ENCODE assay signal across 27 cellular contexts in genomic region chr3:8563146-8563545, GRCh38.
A peak's percentile ranks its signal among the peaks of the same experiment; 100 is the strongest.
DNase-seq lines count a peak whose midpoint lies in the region; ATAC-seq and TF ChIP-seq lines count a peak whose summit lies in the region.
"Had no signal": no experiment of that assay in that cellular context is flagged by ENCODE, and none has a peak within 500 bp of the region (broad histone marks: within the 10 kb centered on the region; RNA-seq: fewer than 3 reads in every experiment).

No MANE protein-coding gene starts in this region.

- H2BK15ac ChIP-seq in mesenchymal stem cell (ENCODE audit: low read depth, poor library complexity, severe bottlenecking) = no peak overlapping the region

- no peak for TF ChIP-seq POLR2A in heart left ventricle (IDR thresholded peaks at IDR 0.05)

- H3F3A ChIP-seq in smooth muscle cell (ENCODE audit: low read depth) = peaks cover 26% of the 10 kb centered on the region

- H3K9ac ChIP-seq in mesenchymal stem cell (ENCODE audit: low read length) (no peak overlapping the region), smooth muscle cell (ENCODE audit: low read depth) (no peak overlapping the region)

- H3K27ac ChIP-seq in left ventricle myocardium inferior (replicated peaks) (peak overlapping the region; percentile 82), heart left ventricle (peak overlapping the region in 5 of 12 donors; percentile 64 to 87 (median 71)), mesenchymal stem cell (ENCODE audit: low read length, poor library complexity, severe bottlenecking) (no peak overlapping the region), smooth muscle cell (ENCODE audit: low read depth) (peak overlapping the region; percentile 97), aorta (ENCODE audit: low read depth in 1 of 2, low read length in 2 of 2) (peak overlapping the region; percentile 5 to 37)
- H3K27ac ChIP-seq: 22Rv1, C4-2B, RWPE1 had no signal

- H2AFZ ChIP-seq in mesenchymal stem cell (ENCODE audit: low read depth, low read length) (no peak overlapping the region), smooth muscle cell (ENCODE audit: low read depth) (no peak overlapping the region)

- H4K91ac ChIP-seq in mesenchymal stem cell (ENCODE audit: low read length) = no peak overlapping the region

- H2AK5ac ChIP-seq in mesenchymal stem cell (ENCODE audit: low read length, severe bottlenecking) = no peak overlapping the region

- no peak overlapping the region for H2BK120ac ChIP-seq in mesenchymal stem cell (ENCODE audit: low read depth, low read length)

- no peak overlapping the region for H3K4ac ChIP-seq in mesenchymal stem cell (ENCODE audit: low read depth in 1 of 2, low read length in 2 of 2)

- intact Hi-C loops in left ventricle myocardium inferior (cut with micrococcal nuclease) (no loop called here), heart left ventricle (cut with DNase I) (loop anchor here in 2 of 10 donors (5.0 kb wide), 2 partner anchors 36 to 121 kb away; no protein-coding TSS in a partner anchor), aorta (cut with DNase I) (no loop called here)

- no peak for ATAC-seq in heart left ventricle
- ATAC-seq in aorta (ENCODE audit: low FRiP score) = no peak
- ATAC-seq in GM18873 (IDR thresholded peaks at IDR 0.05; ENCODE audit: low FRiP score, unreplicated experiment) = no peak
- ATAC-seq: CD8-positive, alpha-beta T cell; GM12878; Panc1 had no signal

- 71 to 84% (median 76%) methylated on average over 4 of the region's 4 CpGs for WGBS in heart left ventricle, 4 donors
- WGBS in mesenchymal stem cell = 91% methylated on average over 3 of the region's 4 CpGs
- 90% methylated on average over 4 of the region's 4 CpGs for WGBS in smooth muscle cell (ENCODE audit: low lambda C conversion rate)
- 81% methylated on average over 4 of the region's 4 CpGs for WGBS in aorta, 2 donors

- H3K4me3 ChIP-seq in left ventricle myocardium inferior (no peak overlapping the region), heart left ventricle (no peak overlapping the region), mesenchymal stem cell (ENCODE audit: insufficient read depth in 1 of 2, low read depth in 1 of 2, low read length in 2 of 2) (no peak overlapping the region), smooth muscle cell (no peak overlapping the region), aorta (ENCODE audit: low read length in 2 of 2) (no peak overlapping the region)
- H3K4me3 ChIP-seq: GM12878, MG63 had no signal

- H2BK12ac ChIP-seq in mesenchymal stem cell (ENCODE audit: low read length in 2 of 2) = no peak overlapping the region

- H3K36me3 ChIP-seq in left ventricle myocardium inferior (peaks cover 51% of the 10 kb centered on the region), heart left ventricle (peaks cover 3 to 65% (median 33%) of the 10 kb centered on the region in 9 donors), mesenchymal stem cell (ENCODE audit: control insufficient read depth in 1 of 2, insufficient read depth in 2 of 2, low read depth in 1 of 2, low read length in 2 of 2) (peaks cover 19 to 33% of the 10 kb centered on the region in 2 experiments), smooth muscle cell (ENCODE audit: low read depth) (peaks cover 13% of the 10 kb centered on the region), aorta (ENCODE audit: control insufficient read depth in 1 of 2, insufficient read depth in 2 of 2, low read length in 1 of 2) (peaks cover 12 to 18% of the 10 kb centered on the region in 2 donors)
- H3K36me3 ChIP-seq: MG63 had no signal

- H3K9me3 ChIP-seq in left ventricle myocardium inferior (replicated peaks) (no peaks in the 10 kb centered on the region), heart left ventricle (no peaks in the 10 kb centered on the region), mesenchymal stem cell (ENCODE audit: control insufficient read depth, low read length) (no peaks in the 10 kb centered on the region), smooth muscle cell (replicated peaks; ENCODE audit: low read depth) (no peaks in the 10 kb centered on the region), aorta (ENCODE audit: control insufficient read depth, low read length) (no peaks in the 10 kb centered on the region)
- H3K9me3 ChIP-seq: Caco-2, MG63 had no signal

- H4K20me1 ChIP-seq in smooth muscle cell (ENCODE audit: low read depth) = no peaks in the 10 kb centered on the region

- no peak overlapping the region for H3K14ac ChIP-seq in mesenchymal stem cell (ENCODE audit: low read length in 2 of 2)

- no peak overlapping the region for H3K23ac ChIP-seq in mesenchymal stem cell (ENCODE audit: low read length in 2 of 2)

- peaks cover 56% of the 10 kb centered on the region for H3K4me1 ChIP-seq in left ventricle myocardium inferior
- peaks cover 2 to 50% (median 31%) of the 10 kb centered on the region in 12 donors for H3K4me1 ChIP-seq in heart left ventricle
- peaks cover 9% of the 10 kb centered on the region for H3K4me1 ChIP-seq in mesenchymal stem cell (ENCODE audit: control insufficient read depth, insufficient read depth, low read depth, low read length)
- peaks cover 3% of the 10 kb centered on the region for H3K4me1 ChIP-seq in smooth muscle cell (ENCODE audit: low read depth)
- H3K4me1 ChIP-seq in aorta (ENCODE audit: control insufficient read depth in 1 of 2, insufficient read depth in 2 of 2, low read length in 2 of 2) = peaks cover 3 to 4% of the 10 kb centered on the region in 2 donors
- H3K4me1 ChIP-seq: Caco-2 had no signal

- peak overlapping the region; percentile 45 for H4K8ac ChIP-seq in mesenchymal stem cell (ENCODE audit: low read length)

- no peaks in the 10 kb centered on the region for H3K79me2 ChIP-seq in smooth muscle cell (ENCODE audit: low read depth)

- peak overlapping the region in 1 of 2 experiments; percentile 21 for H3K18ac ChIP-seq in mesenchymal stem cell (ENCODE audit: low read depth in 1 of 2, low read length in 2 of 2)

- no peak overlapping the region for H2BK5ac ChIP-seq in mesenchymal stem cell (ENCODE audit: low read depth, low read length, poor library complexity, severe bottlenecking)

- H3K79me1 ChIP-seq in mesenchymal stem cell (replicated peaks; ENCODE audit: low read length, poor library complexity, severe bottlenecking) = peaks cover 17% of the 10 kb centered on the region

- DNase-seq in left ventricle myocardium inferior = no peak
- no peak for DNase-seq in heart left ventricle
- DNase-seq in mesenchymal stem cell = no peak
- no peak for DNase-seq in smooth muscle cell (lab: John Stamatoyannopoulos, UW; ENCODE audit: unreplicated experiment)
- DNase-seq in aorta = no peak
- DNase-seq in effector CD8-positive, alpha-beta T cell (lab: John Stamatoyannopoulos, UW) = no peak
- DNase-seq in hippocampal formation (lab: John Stamatoyannopoulos, UW) = no peak
- DNase-seq: Caco-2; CD8-positive, alpha-beta T cell; EL; GDM1; HCEC 1CT; KG1; MG63; NCI-H1417; NCI-H1694 treated with DMSO at 0.1 percent for 48 hours; NCI-H2081; NCI-H2227 treated with DMSO at 0.1 percent for 48 hours; NCI-H510A; NCI-H69; SHP77 had no signal

- no peak overlapping the region for H3K4me2 ChIP-seq in mesenchymal stem cell (ENCODE audit: low read length, poor library complexity, severe bottlenecking)
- no peak overlapping the region for H3K4me2 ChIP-seq in smooth muscle cell

- no peaks in the 10 kb centered on the region for H3K27me3 ChIP-seq in left ventricle myocardium inferior (ENCODE audit: low read depth)
- H3K27me3 ChIP-seq in heart left ventricle = no peaks in the 10 kb centered on the region
- no peaks in the 10 kb centered on the region for H3K27me3 ChIP-seq in mesenchymal stem cell (ENCODE audit: control insufficient read depth in 1 of 2, insufficient read depth in 1 of 2, low read length in 2 of 2)
- H3K27me3 ChIP-seq in smooth muscle cell (ENCODE audit: low read depth) = no peaks in the 10 kb centered on the region
- no peaks in the 10 kb centered on the region for H3K27me3 ChIP-seq in aorta (ENCODE audit: control insufficient read depth in 1 of 2, insufficient read depth in 2 of 2, low read length in 1 of 2)
- H3K27me3 ChIP-seq: MG63 had no signal

- TF ChIP-seq CTCF in left ventricle myocardium inferior (IDR thresholded peaks at IDR 0.05; ENCODE audit: borderline replicate concordance) (no peak), heart left ventricle (IDR thresholded peaks at IDR 0.05) (no peak), smooth muscle cell (IDR thresholded peaks at IDR 0.05; ENCODE audit: borderline replicate concordance, insufficient read depth, poor library complexity, severe bottlenecking) (no peak)
